ENCODE assay signal across 9 cellular contexts in genomic region chr10:104333728-104334373, GRCh38. TPM values are rescaled to one million over a fixed set of nuclear protein-coding genes. Genes with fewer than 3 reads are reported as not detected.
A peak's percentile ranks its signal among the peaks of the same experiment; 100 is the strongest.
DNase-seq lines count a peak whose midpoint lies in the region; ATAC-seq and TF ChIP-seq lines count a peak whose summit lies in the region.
"Had no signal": no experiment of that assay in that cellular context is flagged by ENCODE, and none has a peak within 500 bp of the region (broad histone marks: within the 10 kb centered on the region; RNA-seq: fewer than 3 reads in every experiment).

No MANE protein-coding gene starts in this region.

- peak overlapping the region; percentile 70 for H3K27ac Mint-ChIP-seq in activated naive CD8-positive, alpha-beta T cell treated with anti-CD3 and anti-CD28 coated beads for 36 hours

- H3K56ac ChIP-seq in mesendoderm (ENCODE audit: low read length), result peak overlapping the region; percentile 44

- intact Hi-C loops in thyroid gland (cut with DNase I), result no loop called here

- no peaks in the 10 kb centered on the region for H3K9me3 Mint-ChIP-seq in activated naive CD8-positive, alpha-beta T cell treated with anti-CD3 and anti-CD28 coated beads for 36 hours

- TF ChIP-seq POLR2A in thyroid gland (IDR thresholded peaks at IDR 0.05), result peak in 1 of 2 donors; percentile 19

- H2BK15ac ChIP-seq in mesendoderm (replicated peaks; ENCODE audit: low read depth), result no peak overlapping the region

- H2AK5ac ChIP-seq in mesendoderm (ENCODE audit: low read length), result peak overlapping the region; percentile 60

- H3K4me1 Mint-ChIP-seq in activated naive CD8-positive, alpha-beta T cell treated with anti-CD3 and anti-CD28 coated beads for 36 hours, result peaks cover 72% of the 10 kb centered on the region

- no peak overlapping the region for H3K4me2 ChIP-seq in mesendoderm (ENCODE audit: low read length)

- H3K4me1 ChIP-seq in mesendoderm (ENCODE audit: control insufficient read depth, low read depth, low read length), result peaks cover 57% of the 10 kb centered on the region
- H3K4me1 ChIP-seq in thyroid gland, result peaks cover 78 to 79% of the 10 kb centered on the region in 2 donors

- H4K5ac ChIP-seq in mesendoderm (ENCODE audit: low read length), result no peak overlapping the region

- H4K8ac ChIP-seq in mesendoderm (ENCODE audit: low read depth, low read length), result no peak overlapping the region

- H3K23ac ChIP-seq in mesendoderm (ENCODE audit: low read length), result no peak overlapping the region

- no peaks in the 10 kb centered on the region for H3K9me3 ChIP-seq in thyroid gland

- H3K4ac ChIP-seq in mesendoderm (ENCODE audit: low read depth, low read length), result no peak overlapping the region

- no peak overlapping the region for H3K27ac ChIP-seq in mesendoderm (ENCODE audit: low read depth, low read length)
- H3K27ac ChIP-seq in thyroid gland, result peak overlapping the region in 2 of 3 donors; percentile 98 to 99

- H3K36me3 ChIP-seq in mesendoderm (ENCODE audit: control insufficient read depth, insufficient read depth, low read length) (no peaks in the 10 kb centered on the region), thyroid gland (no peaks in the 10 kb centered on the region)

- H3K9ac ChIP-seq in mesendoderm (ENCODE audit: low read length), result peak overlapping the region; percentile 26

- peak overlapping the region; percentile 39 for H2BK5ac ChIP-seq in mesendoderm (ENCODE audit: low read length)

- peak overlapping the region; percentile 45 for H3K4me3 Mint-ChIP-seq in activated naive CD8-positive, alpha-beta T cell treated with anti-CD3 and anti-CD28 coated beads for 36 hours

- H3K27me3 Mint-ChIP-seq in activated naive CD8-positive, alpha-beta T cell treated with anti-CD3 and anti-CD28 coated beads for 36 hours, result no peaks in the 10 kb centered on the region

- H3K4me3 ChIP-seq in mesendoderm (ENCODE audit: low read length) (no peak overlapping the region), thyroid gland (replicated peaks in 1 of 3) (no peak overlapping the region)

- no peak for TF ChIP-seq CTCF in thyroid gland (IDR thresholded peaks at IDR 0.05)

- no peak overlapping the region for H2BK120ac ChIP-seq in mesendoderm (ENCODE audit: low read depth, low read length)

- H3K36me3 Mint-ChIP-seq in activated naive CD8-positive, alpha-beta T cell treated with anti-CD3 and anti-CD28 coated beads for 36 hours, result peaks cover 19% of the 10 kb centered on the region

- WGBS in mesendoderm (ENCODE audit: extremely low coverage, insufficient coverage, low lambda C conversion rate), result no CpG with 5 or more reads among the region's 15 CpGs
- 60 to 68% methylated on average over 6 to 10 of the region's 15 CpGs for WGBS in thyroid gland, 2 donors

- peaks cover 88% of the 10 kb centered on the region for H3K79me2 ChIP-seq in mesendoderm (ENCODE audit: control insufficient read depth, insufficient read depth, low read length)

- DNase-seq in activated T-cell treated with anti-CD3 and anti-CD28 coated beads, Interleukin-2, amount 50 U/mL, for 1 hour, result peak; percentile 27
- DNase-seq in activated T-cell treated with anti-CD3 and anti-CD28 coated beads for 4 hours, result no peak
- no peak for DNase-seq in activated naive CD8-positive, alpha-beta T cell treated with anti-CD3 and anti-CD28 coated beads for 36 hours
- DNase-seq in mesendoderm, result no peak
- peak; percentile 64 to 78 for DNase-seq in thyroid gland
- no peak for DNase-seq in HUDEP-2 (lab: John Stamatoyannopoulos, UW; ENCODE audit: unreplicated experiment in 76 of 76)
- no peak for DNase-seq in activated CD4-positive, alpha-beta T cell treated with anti-CD3 and anti-CD28 coated beads for 48 hours
- DNase-seq: NCI-H1092 had no signal

- H3K79me1 ChIP-seq in mesendoderm (ENCODE audit: low read length), result peaks cover 41% of the 10 kb centered on the region

- H3K27me3 ChIP-seq in mesendoderm (ENCODE audit: insufficient read depth, low read length, poor library complexity) (no peaks in the 10 kb centered on the region), thyroid gland (no peaks in the 10 kb centered on the region)

- no peak overlapping the region for H3K18ac ChIP-seq in mesendoderm (ENCODE audit: low read length)

- no peak for ATAC-seq in HG03520 (IDR thresholded peaks at IDR 0.05; ENCODE audit: unreplicated experiment)

RNA-seq across cellular contexts. Expression of gene ITPRIP, which starts 4.4 kb away (rescaled TPM):
- 10 to 100 TPM; 18.8 to 19.4 TPM for total RNA-seq in activated naive CD8-positive, alpha-beta T cell treated with anti-CD3 and anti-CD28 coated beads for 36 hours
- 22.8 TPM for polyA plus RNA-seq in mesendoderm (2013, experiment 1 of 2)
- polyA plus RNA-seq in mesendoderm (2013, experiment 2 of 2), result 22.4 TPM
- 10 to 100 TPM; 28.0 to 44.2 (median 29.4) TPM for total RNA-seq in thyroid gland

RNA-seq across cellular contexts. Expression of gene CFAP58, which starts 19.8 kb away (rescaled TPM):
- total RNA-seq in activated naive CD8-positive, alpha-beta T cell treated with anti-CD3 and anti-CD28 coated beads for 36 hours, result under 1 TPM; 0.34 to 0.41 TPM
- polyA plus RNA-seq in mesendoderm (2013, experiment 1 of 2), result 1.0 TPM
- 0.85 TPM for polyA plus RNA-seq in mesendoderm (2013, experiment 2 of 2)
- 1 to 10 TPM; 1.0 to 1.6 (median 1.2) TPM for total RNA-seq in thyroid gland

Comparison
In these comparisons a context has a peak if more than half of its experiments do, and no peak if none do; other contexts are left out.
1. DNase-seq: peak in activated T-cell treated with anti-CD3 and anti-CD28 coated beads, Interleukin-2, amount 50 U/mL, for 1 hour (single experiment) and thyroid gland (2 of 2); none in activated T-cell treated with anti-CD3 and anti-CD28 coated beads for 4 hours (single experiment), activated naive CD8-positive, alpha-beta T cell treated with anti-CD3 and anti-CD28 coated beads for 36 hours (single experiment), mesendoderm (single experiment), HUDEP-2 (0 of 76) and activated CD4-positive, alpha-beta T cell treated with anti-CD3 and anti-CD28 coated beads for 48 hours (single experiment).